13 cellular contexts compared by ENCODE assay signal in the genomic region with DNA sequence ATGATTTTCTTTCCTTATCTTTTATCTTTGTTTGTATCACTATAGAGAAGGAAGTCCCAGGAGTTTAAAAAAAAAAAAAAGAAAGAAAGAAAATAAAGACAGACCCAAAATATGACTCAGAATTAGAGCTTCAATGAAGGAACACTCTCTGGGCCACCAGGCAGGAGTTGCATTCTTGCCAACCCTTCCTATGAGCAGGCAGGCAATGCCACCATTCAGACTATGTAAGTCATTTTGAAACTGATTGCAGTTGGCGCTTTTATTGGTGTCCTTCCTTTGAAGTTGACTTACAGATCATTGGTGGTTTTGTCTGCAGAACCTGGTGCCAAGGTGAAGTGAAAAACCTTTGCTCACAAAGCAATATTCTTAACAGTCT. TPM values are rescaled to one million over a fixed set of nuclear protein-coding genes. Genes with fewer than 3 reads are reported as not detected.
A peak's percentile ranks its signal among the peaks of the same experiment; 100 is the strongest.
DNase-seq lines count a peak whose midpoint lies in the region; ATAC-seq and TF ChIP-seq lines count a peak whose summit lies in the region.
"Had no signal": no experiment of that assay in that cellular context is flagged by ENCODE, and none has a peak within 500 bp of the region (broad histone marks: within the 10 kb centered on the region; RNA-seq: fewer than 3 reads in every experiment).

No MANE protein-coding gene starts in this region.

- peaks cover 5% of the 10 kb centered on the region for H3K4me1 ChIP-seq in adipocyte (ENCODE audit: control insufficient read depth, insufficient read depth, low read length)
- H3K4me1 ChIP-seq: upper lobe of left lung had no signal

- TF ChIP-seq CTCF in CD14-positive monocyte (IDR thresholded peaks at IDR 0.05) = no peak

- H3K9me3 ChIP-seq in KOPT-K1 (ENCODE audit: insufficient read depth, low read length, poor library complexity, severe bottlenecking) (no peaks in the 10 kb centered on the region), adipocyte (ENCODE audit: control insufficient read depth, low read length) (no peaks in the 10 kb centered on the region)
- H3K9me3 ChIP-seq: upper lobe of left lung had no signal

- H3K36me3 Mint-ChIP-seq in CD14-positive monocyte = no peaks in the 10 kb centered on the region

- no peak for DNase-seq in CD14-positive monocyte (ENCODE audit: low spot score)
- DNase-seq in adipocyte (ENCODE audit: low read depth) = peak; percentile 19
- DNase-seq in GM19240 (ENCODE audit: insufficient read length, low spot score) = no peak
- no peak for DNase-seq in NOMO-1 treated with DMSO at 0.1 percent for 48 hours (lab: John Stamatoyannopoulos, UW; ENCODE audit: unreplicated experiment)
- no peak for DNase-seq in GOT3 (lab: John Stamatoyannopoulos, UW)
- no peak for DNase-seq in central memory CD4-positive, alpha-beta T cell
- DNase-seq: effector memory CD8-positive, alpha-beta T cell; naive thymus-derived CD4-positive, alpha-beta T cell; NCI-H1694; upper lobe of left lung had no signal

- H3K9ac ChIP-seq in adipocyte (ENCODE audit: low read length) = no peak overlapping the region

- H3K4me1 Mint-ChIP-seq in CD14-positive monocyte = peaks cover 55% of the 10 kb centered on the region

- H3K4me3 Mint-ChIP-seq in CD14-positive monocyte = no peak overlapping the region
- H3K4me3 Mint-ChIP-seq: effector memory CD8-positive, alpha-beta T cell; naive thymus-derived CD4-positive, alpha-beta T cell had no signal

- H3K27me3 ChIP-seq in adipocyte (replicated peaks; ENCODE audit: control insufficient read depth, insufficient read depth, low read length) = peaks cover 4% of the 10 kb centered on the region
- H3K27me3 ChIP-seq: upper lobe of left lung had no signal

- ATAC-seq in GM18870 (IDR thresholded peaks at IDR 0.05; ENCODE audit: unreplicated experiment) = peak; percentile 46
- ATAC-seq: effector memory CD8-positive, alpha-beta T cell; naive thymus-derived CD4-positive, alpha-beta T cell; Right ventricle myocardium inferior had no signal

- peaks cover 46% of the 10 kb centered on the region; the same call in 1 of the 2 replicates for H3K36me3 ChIP-seq in KOPT-K1 (ENCODE audit: insufficient read depth, low read length)
- H3K36me3 ChIP-seq in adipocyte (ENCODE audit: control insufficient read depth, insufficient read depth, low read length, severe bottlenecking) = no peaks in the 10 kb centered on the region
- H3K36me3 ChIP-seq: upper lobe of left lung had no signal

- H3K27ac Mint-ChIP-seq in CD14-positive monocyte = peak overlapping the region in 6 of 7 donors; percentile 7 to 88 (median 78)
- H3K27ac Mint-ChIP-seq: effector memory CD8-positive, alpha-beta T cell had no signal

- peaks cover 0 to 1% (median 0%) of the 10 kb centered on the region in 3 donors for H3K27me3 Mint-ChIP-seq in CD14-positive monocyte (ENCODE audit: low read depth in 3 of 3)
- H3K27me3 Mint-ChIP-seq: effector memory CD8-positive, alpha-beta T cell; naive thymus-derived CD4-positive, alpha-beta T cell had no signal

- H3K27ac ChIP-seq in KOPT-K1 (ENCODE audit: low read depth, low read length, poor library complexity, severe bottlenecking) = peak overlapping the region; percentile 49
- H3K27ac ChIP-seq: upper lobe of left lung had no signal

- no peak overlapping the region for H3K4me3 ChIP-seq in adipocyte (ENCODE audit: low read length)
- H3K4me3 ChIP-seq: upper lobe of left lung had no signal

- intact Hi-C loops in CD14-positive monocyte (cut with micrococcal nuclease) = no loop called here

- no peaks in the 10 kb centered on the region for H3K9me3 Mint-ChIP-seq in CD14-positive monocyte
- H3K9me3 Mint-ChIP-seq: effector memory CD8-positive, alpha-beta T cell had no signal

RNA-seq across cellular contexts. Expression of a gene that starts 50.3 kb away (rescaled TPM):
- 1 to 10 TPM; 1.7 to 2.2 TPM for polyA plus RNA-seq in CD14-positive monocyte
